Comparison of ENCODE assay signal across 2 cellular contexts in genomic region chr7:30807941-30808340, GRCh38. TPM values are rescaled to one million over a fixed set of nuclear protein-coding genes. Genes with fewer than 3 reads are reported as not detected.
"Had no signal": no experiment of that assay in that cellular context is flagged by ENCODE, and none has a peak within 500 bp of the region (broad histone marks: within the 10 kb centered on the region; RNA-seq: fewer than 3 reads in every experiment).

No MANE protein-coding gene starts in this region.

RNA-seq across cellular contexts. Expression of gene INMT, which starts 56.0 kb away (rescaled TPM):
- total RNA-seq: activated CD8-positive, alpha-beta T cell treated with anti-CD3 and anti-CD28 coated beads, Interleukin-2, amount 10 ng/mL, durations not matched to agents 7 days and 5 days; activated T-helper 2 cell treated with anti-CD3 and anti-CD28 coated beads, Interferon-gamma antibody, Interleukin-2, Interleukin-4, amounts not matched to agents 10 μg/mL and 5 μg/mL and 100 μg/mL, durations not matched to agents 14 hours and 24 hours and 36 hours had no signal
